42 cellular contexts compared by ENCODE assay signal in genomic region chrX:125326599-125326998, GRCh38. TPM values are rescaled to one million over a fixed set of nuclear protein-coding genes. Genes with fewer than 3 reads are reported as not detected.
"Had no signal": no experiment of that assay in that cellular context is flagged by ENCODE, and none has a peak within 500 bp of the region (broad histone marks: within the 10 kb centered on the region; RNA-seq: fewer than 3 reads in every experiment).

No MANE protein-coding gene starts in this region.

- DNase-seq: activated effector memory CD4-positive, alpha-beta T cell treated with anti-CD3 and anti-CD28 coated beads, Interleukin-2, amount 50 U/mL, for 16 hours; activated effector memory CD4-positive, alpha-beta T cell treated with Interleukin-2 at 50 U/mL for 16 hours; activated gamma-delta T cell; activated gamma-delta T cell treated with Interleukin-2 at 50 U/mL for 16 hours; activated naive CD4-positive, alpha-beta T cell; activated naive CD4-positive, alpha-beta T cell treated with anti-CD3 and anti-CD28 coated beads for 36 hours; activated naive CD4-positive, alpha-beta T cell treated with anti-CD3 and anti-CD28 coated beads, Interleukin-2, amount 10 ng/mL, durations not matched to agents 7 days and 5 days; activated naive CD4-positive, alpha-beta T cell treated with anti-CD3 and anti-CD28 coated beads, Interleukin-2, amount 50 U/mL, for 16 hours; activated naive CD4-positive, alpha-beta T cell treated with Interleukin-2 at 50 U/mL for 16 hours; activated naive CD8-positive, alpha-beta T cell treated with anti-CD3 and anti-CD28 coated beads for 36 hours; activated naive CD8-positive, alpha-beta T cell treated with anti-CD3 and anti-CD28 coated beads, Interleukin-2, amount 10 ng/mL, durations not matched to agents 7 days and 5 days; activated naive CD8-positive, alpha-beta T cell treated with anti-CD3 and anti-CD28 coated beads, Interleukin-2, amount 50 U/mL, for 24 hours; activated T-cell treated with anti-CD3 and anti-CD28 coated beads, Interleukin-2, amount 50 U/mL, for 1 hour; activated T-cell treated with anti-CD3 and anti-CD28 coated beads, Interleukin-2, amount 50 U/mL, for 24 hours; activated T-cell treated with anti-CD3 and anti-CD28 coated beads, Interleukin-2, amount 50 U/mL, for 4 hours; activated T-cell treated with anti-CD3 and anti-CD28 coated beads, Interleukin-2, amount 50 U/mL, for 48 hours; activated T-cell treated with anti-CD3 and anti-CD28 coated beads, Interleukin-2, amount 50 U/mL, for 72 hours; adrenal gland; amniotic stem cell; amygdala; anterior cingulate cortex; body of pancreas; brain microvascular endothelial cell; caudate nucleus; central memory CD4-positive, alpha-beta T cell; cerebellar nuclear complex had no signal

- H3K27me3 Mint-ChIP-seq: activated naive CD4-positive, alpha-beta T cell treated with anti-CD3 and anti-CD28 coated beads, Interleukin-2, amount 10 ng/mL, durations not matched to agents 7 days and 5 days; activated naive CD8-positive, alpha-beta T cell; activated naive CD8-positive, alpha-beta T cell treated with anti-CD3 and anti-CD28 coated beads for 36 hours; brain; central memory CD8-positive, alpha-beta T cell had no signal

- H3K4me3 ChIP-seq: adrenal gland, ascending aorta, body of pancreas, breast epithelium, cardiac muscle cell had no signal

- H3K9me3 Mint-ChIP-seq: activated naive CD4-positive, alpha-beta T cell treated with anti-CD3 and anti-CD28 coated beads for 36 hours; activated naive CD4-positive, alpha-beta T cell treated with anti-CD3 and anti-CD28 coated beads, Interleukin-2, amount 10 ng/mL, durations not matched to agents 7 days and 5 days; activated naive CD4-positive, alpha-beta T cell treated with anti-CD3 and anti-CD28 coated beads, Interleukin-2, amount 50 U/mL, for 24 hours; activated naive CD4-positive, alpha-beta T cell treated with anti-CD3 and anti-CD28 coated beads, Interleukin-2, amount 50 U/mL, for 72 hours; activated naive CD8-positive, alpha-beta T cell treated with anti-CD3 and anti-CD28 coated beads for 36 hours; activated naive CD8-positive, alpha-beta T cell treated with anti-CD3 and anti-CD28 coated beads, Interleukin-2, amount 10 ng/mL, durations not matched to agents 7 days and 5 days; activated naive CD8-positive, alpha-beta T cell treated with anti-CD3 and anti-CD28 coated beads, Interleukin-2, amount 50 U/mL, for 24 hours; activated T-cell treated with anti-CD3 and anti-CD28 coated beads, Interleukin-2, amount 50 U/mL, for 24 hours; activated T-cell treated with anti-CD3 and anti-CD28 coated beads, Interleukin-2, amount 50 U/mL, for 4 hours; activated T-cell treated with anti-CD3 and anti-CD28 coated beads, Interleukin-2, amount 50 U/mL, for 72 hours; activated T-helper 1 cell treated with anti-CD3 and anti-CD28 coated beads, Interleukin-12 subunit alpha, Interleukin-12 subunit beta, Interleukin-2, Interleukin-4 antibody, amounts not matched to agents 30 ng/mL and 10 ng/mL and 1 ng/mL, durations not matched to agents 14 hours and 24 hours and 36 hours; activated T-helper 17 cell treated with anti-CD3 and anti-CD28 coated beads, Interleukin-2, amount 50 U/mL, for 72 hours; activated T-helper 2 cell treated with anti-CD3 and anti-CD28 coated beads, Interferon-gamma antibody, Interleukin-2, Interleukin-4, amounts not matched to agents 10 μg/mL and 5 μg/mL and 100 μg/mL, durations not matched to agents 14 hours and 24 hours and 36 hours; brain; central memory CD8-positive, alpha-beta T cell had no signal

- FAIRE-seq: astrocyte, bronchial epithelial cell had no signal

- H3K4me1 ChIP-seq: adrenal gland, ascending aorta, body of pancreas, breast epithelium had no signal

- H3K36me3 ChIP-seq: adrenal gland, ascending aorta, brain microvascular endothelial cell, breast epithelium, cardiac muscle cell had no signal

- H3K36me3 Mint-ChIP-seq: activated naive CD4-positive, alpha-beta T cell treated with anti-CD3 and anti-CD28 coated beads, Interleukin-2, amount 10 ng/mL, durations not matched to agents 7 days and 5 days; activated naive CD4-positive, alpha-beta T cell treated with anti-CD3 and anti-CD28 coated beads, Interleukin-2, amount 50 U/mL, for 24 hours; activated naive CD4-positive, alpha-beta T cell treated with anti-CD3 and anti-CD28 coated beads, Interleukin-2, amount 50 U/mL, for 72 hours; activated naive CD8-positive, alpha-beta T cell; activated naive CD8-positive, alpha-beta T cell treated with anti-CD3 and anti-CD28 coated beads for 36 hours; activated naive CD8-positive, alpha-beta T cell treated with anti-CD3 and anti-CD28 coated beads, Interleukin-2, amount 10 ng/mL, durations not matched to agents 7 days and 5 days; brain had no signal

- H3K4me1 Mint-ChIP-seq: activated naive CD4-positive, alpha-beta T cell treated with anti-CD3 and anti-CD28 coated beads, Interleukin-2, amount 10 ng/mL, durations not matched to agents 7 days and 5 days; activated naive CD4-positive, alpha-beta T cell treated with anti-CD3 and anti-CD28 coated beads, Interleukin-2, amount 50 U/mL, for 24 hours; activated naive CD8-positive, alpha-beta T cell treated with anti-CD3 and anti-CD28 coated beads for 36 hours; activated naive CD8-positive, alpha-beta T cell treated with anti-CD3 and anti-CD28 coated beads, Interleukin-2, amount 10 ng/mL, durations not matched to agents 7 days and 5 days; activated naive CD8-positive, alpha-beta T cell treated with anti-CD3 and anti-CD28 coated beads, Interleukin-2, amount 50 U/mL, for 24 hours; activated T-helper 17 cell treated with anti-CD3 and anti-CD28 coated beads, Interleukin-2, amount 50 U/mL, for 72 hours; central memory CD8-positive, alpha-beta T cell had no signal

- H3K27ac ChIP-seq: adrenal gland, ascending aorta, body of pancreas, brain microvascular endothelial cell, breast epithelium, cardiac muscle cell had no signal

- H3K27me3 ChIP-seq: adrenal gland, ascending aorta, body of pancreas, brain microvascular endothelial cell, cardiac muscle cell had no signal

- H3K27ac Mint-ChIP-seq: activated naive CD4-positive, alpha-beta T cell treated with anti-CD3 and anti-CD28 coated beads for 36 hours; activated naive CD4-positive, alpha-beta T cell treated with anti-CD3 and anti-CD28 coated beads, Interleukin-2, amount 10 ng/mL, durations not matched to agents 7 days and 5 days; activated naive CD4-positive, alpha-beta T cell treated with anti-CD3 and anti-CD28 coated beads, Interleukin-2, amount 50 U/mL, for 24 hours; activated naive CD4-positive, alpha-beta T cell treated with anti-CD3 and anti-CD28 coated beads, Interleukin-2, amount 50 U/mL, for 72 hours; activated naive CD8-positive, alpha-beta T cell; activated naive CD8-positive, alpha-beta T cell treated with anti-CD3 and anti-CD28 coated beads for 36 hours; activated naive CD8-positive, alpha-beta T cell treated with anti-CD3 and anti-CD28 coated beads, Interleukin-2, amount 10 ng/mL, durations not matched to agents 7 days and 5 days; activated naive CD8-positive, alpha-beta T cell treated with anti-CD3 and anti-CD28 coated beads, Interleukin-2, amount 50 U/mL, for 24 hours; activated T-cell treated with anti-CD3 and anti-CD28 coated beads, Interleukin-2, amount 50 U/mL, for 24 hours; activated T-cell treated with anti-CD3 and anti-CD28 coated beads, Interleukin-2, amount 50 U/mL, for 72 hours; activated T-helper 1 cell treated with anti-CD3 and anti-CD28 coated beads, Interleukin-12 subunit alpha, Interleukin-12 subunit beta, Interleukin-2, Interleukin-4 antibody, amounts not matched to agents 30 ng/mL and 10 ng/mL and 1 ng/mL, durations not matched to agents 14 hours and 24 hours and 36 hours; activated T-helper 17 cell treated with anti-CD3 and anti-CD28 coated beads, Interleukin-2, amount 50 U/mL, for 72 hours; activated T-helper 2 cell treated with anti-CD3 and anti-CD28 coated beads, Interferon-gamma antibody, Interleukin-2, Interleukin-4, amounts not matched to agents 10 μg/mL and 5 μg/mL and 100 μg/mL, durations not matched to agents 14 hours and 24 hours and 36 hours; brain had no signal

- ATAC-seq: activated naive CD4-positive, alpha-beta T cell treated with anti-CD3 and anti-CD28 coated beads, Interleukin-2, amount 50 U/mL, for 72 hours; activated naive CD8-positive, alpha-beta T cell treated with anti-CD3 and anti-CD28 coated beads, Interleukin-2, amount 50 U/mL, for 24 hours; activated T-cell treated with anti-CD3 and anti-CD28 coated beads, Interleukin-2, amount 50 U/mL, for 4 hours; activated T-cell treated with anti-CD3 and anti-CD28 coated beads, Interleukin-2, amount 50 U/mL, for 72 hours; activated T-helper 17 cell treated with anti-CD3 and anti-CD28 coated beads, Interleukin-2, amount 50 U/mL, for 72 hours; body of pancreas had no signal

- H3K4me3 Mint-ChIP-seq: activated naive CD4-positive, alpha-beta T cell treated with anti-CD3 and anti-CD28 coated beads for 36 hours; activated naive CD4-positive, alpha-beta T cell treated with anti-CD3 and anti-CD28 coated beads, Interleukin-2, amount 10 ng/mL, durations not matched to agents 7 days and 5 days; activated naive CD4-positive, alpha-beta T cell treated with anti-CD3 and anti-CD28 coated beads, Interleukin-2, amount 50 U/mL, for 24 hours; activated naive CD8-positive, alpha-beta T cell; activated naive CD8-positive, alpha-beta T cell treated with anti-CD3 and anti-CD28 coated beads for 36 hours; activated naive CD8-positive, alpha-beta T cell treated with anti-CD3 and anti-CD28 coated beads, Interleukin-2, amount 10 ng/mL, durations not matched to agents 7 days and 5 days; activated naive CD8-positive, alpha-beta T cell treated with anti-CD3 and anti-CD28 coated beads, Interleukin-2, amount 50 U/mL, for 24 hours; activated T-cell treated with anti-CD3 and anti-CD28 coated beads, Interleukin-2, amount 50 U/mL, for 24 hours; activated T-cell treated with anti-CD3 and anti-CD28 coated beads, Interleukin-2, amount 50 U/mL, for 4 hours; activated T-cell treated with anti-CD3 and anti-CD28 coated beads, Interleukin-2, amount 50 U/mL, for 72 hours; activated T-helper 1 cell treated with anti-CD3 and anti-CD28 coated beads, Interleukin-12 subunit alpha, Interleukin-12 subunit beta, Interleukin-2, Interleukin-4 antibody, amounts not matched to agents 30 ng/mL and 10 ng/mL and 1 ng/mL, durations not matched to agents 14 hours and 24 hours and 36 hours; activated T-helper 17 cell treated with anti-CD3 and anti-CD28 coated beads, Interleukin-2, amount 50 U/mL, for 72 hours; brain; central memory CD8-positive, alpha-beta T cell had no signal

- H3K9me3 ChIP-seq: adrenal gland, ascending aorta, body of pancreas, breast epithelium had no signal

RNA-seq across cellular contexts. Expression of gene TEX13C, which starts 6.9 kb away (rescaled TPM):
- total RNA-seq: activated naive CD4-positive, alpha-beta T cell treated with anti-CD3 and anti-CD28 coated beads for 36 hours; activated naive CD4-positive, alpha-beta T cell treated with anti-CD3 and anti-CD28 coated beads, Interleukin-2, amount 50 U/mL, for 72 hours; activated naive CD8-positive, alpha-beta T cell treated with anti-CD3 and anti-CD28 coated beads for 36 hours; activated naive CD8-positive, alpha-beta T cell treated with anti-CD3 and anti-CD28 coated beads, Interleukin-2, amount 10 ng/mL, durations not matched to agents 7 days and 5 days; activated T-cell treated with anti-CD3 and anti-CD28 coated beads, Interleukin-2, amount 50 U/mL, for 4 hours; activated T-cell treated with anti-CD3 and anti-CD28 coated beads, Interleukin-2, amount 50 U/mL, for 72 hours; activated T-helper 1 cell treated with anti-CD3 and anti-CD28 coated beads, Interleukin-12 subunit alpha, Interleukin-12 subunit beta, Interleukin-2, Interleukin-4 antibody, amounts not matched to agents 30 ng/mL and 10 ng/mL and 1 ng/mL, durations not matched to agents 14 hours and 24 hours and 36 hours; activated T-helper 17 cell treated with anti-CD3 and anti-CD28 coated beads, Interleukin-2, amount 50 U/mL, for 72 hours; activated T-helper 2 cell treated with anti-CD3 and anti-CD28 coated beads, Interferon-gamma antibody, Interleukin-2, Interleukin-4, amounts not matched to agents 10 μg/mL and 5 μg/mL and 100 μg/mL, durations not matched to agents 14 hours and 24 hours and 36 hours; adrenal gland; ascending aorta; astrocyte; body of pancreas; breast epithelium; bronchial epithelial cell; cardiac muscle cell; cardiac septum; cerebellum had no signal
- polyA plus RNA-seq: adipose tissue, adrenal gland, cardiac muscle cell had no signal
